ENCODE assay signal across 11 cellular contexts in the genomic region with DNA sequence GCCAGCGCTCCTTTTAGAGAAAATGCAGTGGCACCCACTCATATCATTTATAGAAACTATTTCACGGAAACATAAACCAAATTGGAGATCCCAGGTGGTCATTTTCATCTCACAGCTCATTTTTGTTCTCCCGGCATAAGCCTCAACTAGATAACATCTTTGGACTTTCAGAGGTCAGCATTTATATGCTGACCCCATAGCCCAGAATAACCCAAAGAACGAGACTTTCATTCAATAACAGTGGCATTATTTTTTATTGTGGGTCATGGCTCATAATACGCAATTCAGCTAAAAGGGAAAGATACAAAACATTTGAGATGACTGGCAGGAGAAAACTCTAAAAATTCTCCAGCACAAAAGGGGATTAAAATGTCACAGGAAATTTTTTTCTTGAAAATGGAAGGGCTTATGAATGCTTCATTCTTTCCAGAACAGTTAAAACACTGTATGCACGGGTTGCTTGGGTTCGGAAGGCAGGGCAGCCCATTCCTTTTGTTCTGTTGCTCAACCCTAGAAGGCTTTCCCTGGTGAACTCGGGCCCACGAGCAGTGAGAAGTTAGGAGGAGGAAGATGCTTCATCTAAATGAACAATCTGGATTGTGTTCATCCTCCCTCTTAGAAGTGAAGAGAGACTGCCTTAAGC. TPM values are rescaled to one million over a fixed set of nuclear protein-coding genes. Genes with fewer than 3 reads are reported as not detected.
DNase-seq lines count a peak whose midpoint lies in the region; ATAC-seq and TF ChIP-seq lines count a peak whose summit lies in the region.
"Had no signal": no experiment of that assay in that cellular context is flagged by ENCODE, and none has a peak within 500 bp of the region (broad histone marks: within the 10 kb centered on the region; RNA-seq: fewer than 3 reads in every experiment).

No MANE protein-coding gene starts in this region.

- peaks cover 82% of the 10 kb centered on the region for H3K4me1 Mint-ChIP-seq in MCF 10A (ENCODE audit: insufficient read depth, unreplicated experiment)
- no peaks in the 10 kb centered on the region for H3K4me1 Mint-ChIP-seq in activated T-helper 2 cell treated with anti-CD3 and anti-CD28 coated beads, Interferon-gamma antibody, Interleukin-2, Interleukin-4, amounts not matched to agents 10 μg/mL and 5 μg/mL and 100 μg/mL, durations not matched to agents 14 hours and 24 hours and 36 hours (ENCODE audit: low read depth)

- BruUV-seq in MCF 10A (replicated peaks; lab: Mats Ljungman, UMichigan) = no TSS peak

- intact Hi-C loops in MCF 10A (cut with micrococcal nuclease) (loop anchor here (2.0 kb wide), 1 partner anchor 23 kb away; the partner anchor contains the start of gene STARD13), sciatic nerve (cut with DNase I) (no loop called here)
- intact Hi-C loops in activated T-helper 2 cell treated with anti-CD3 and anti-CD28 coated beads, Interferon-gamma antibody, Interleukin-2, Interleukin-4, amounts not matched to agents 10 μg/mL and 5 μg/mL and 100 μg/mL, durations not matched to agents 14 hours and 24 hours and 36 hours (cut with micrococcal nuclease) = no loop called here

- ATAC-seq in sciatic nerve (peak; percentile 92), HG03097 (IDR thresholded peaks at IDR 0.05; ENCODE audit: low FRiP score, unreplicated experiment) (no peak)

- POLR2A ChIA-PET in MCF 10A (lab: Yijun Ruan, JAX) = interaction anchor here (0.6 to 19.1 kb wide), 11 partner anchors 10 to 333 kb away, joined by 3 to 192 read pairs (median 5); partner anchors contain the start of gene STARD13

- no peaks in the 10 kb centered on the region for H3K9me3 Mint-ChIP-seq in MCF 10A (ENCODE audit: unreplicated experiment)
- H3K9me3 Mint-ChIP-seq in activated T-helper 2 cell treated with anti-CD3 and anti-CD28 coated beads, Interferon-gamma antibody, Interleukin-2, Interleukin-4, amounts not matched to agents 10 μg/mL and 5 μg/mL and 100 μg/mL, durations not matched to agents 14 hours and 24 hours and 36 hours = no peaks in the 10 kb centered on the region
- H3K9me3 Mint-ChIP-seq: activated CD4-positive, alpha-beta memory T cell treated with anti-CD3 and anti-CD28 coated beads for 36 hours had no signal

- no peaks in the 10 kb centered on the region for H3K27me3 Mint-ChIP-seq in MCF 10A (ENCODE audit: insufficient read depth, unreplicated experiment)
- peaks cover 5% of the 10 kb centered on the region for H3K27me3 Mint-ChIP-seq in activated T-helper 2 cell treated with anti-CD3 and anti-CD28 coated beads, Interferon-gamma antibody, Interleukin-2, Interleukin-4, amounts not matched to agents 10 μg/mL and 5 μg/mL and 100 μg/mL, durations not matched to agents 14 hours and 24 hours and 36 hours (ENCODE audit: low read depth)

- no peak overlapping the region for H3K4me3 Mint-ChIP-seq in MCF 10A (ENCODE audit: unreplicated experiment)
- H3K4me3 Mint-ChIP-seq in activated T-helper 2 cell treated with anti-CD3 and anti-CD28 coated beads, Interferon-gamma antibody, Interleukin-2, Interleukin-4, amounts not matched to agents 10 μg/mL and 5 μg/mL and 100 μg/mL, durations not matched to agents 14 hours and 24 hours and 36 hours (ENCODE audit: low read depth) = no peak overlapping the region
- H3K4me3 Mint-ChIP-seq: activated CD4-positive, alpha-beta memory T cell treated with anti-CD3 and anti-CD28 coated beads for 36 hours had no signal

- DNase-seq in COLO829 (ENCODE audit: low spot score) (peak; percentile 65), MCF 10A (ENCODE audit: unreplicated experiment) (no peak), inferior parietal cortex (ENCODE audit: extremely low spot score) (peak; percentile 58), sciatic nerve (ENCODE audit: low spot score) (no peak), HUDEP-2 (lab: John Stamatoyannopoulos, UW; ENCODE audit: unreplicated experiment in 76 of 76) (no peak)
- DNase-seq in activated CD8-positive, alpha-beta memory T cell treated with anti-CD3 and anti-CD28 coated beads, Interleukin-2, amount 50 U/mL, for 4 hours = no peak
- no peak for DNase-seq in activated T-helper 2 cell treated with anti-CD3 and anti-CD28 coated beads, Interferon-gamma antibody, Interleukin-2, Interleukin-4, amounts not matched to agents 10 μg/mL and 5 μg/mL and 100 μg/mL, durations not matched to agents 14 hours and 24 hours and 36 hours (ENCODE audit: low spot score)
- DNase-seq: activated CD4-positive, alpha-beta memory T cell treated with anti-CD3 and anti-CD28 coated beads for 36 hours; activated gamma-delta T cell; T-helper 2 cell had no signal

- peak overlapping the region; percentile 64 for H3K27ac Mint-ChIP-seq in MCF 10A (ENCODE audit: low read depth, unreplicated experiment)
- H3K27ac Mint-ChIP-seq in activated T-helper 2 cell treated with anti-CD3 and anti-CD28 coated beads, Interferon-gamma antibody, Interleukin-2, Interleukin-4, amounts not matched to agents 10 μg/mL and 5 μg/mL and 100 μg/mL, durations not matched to agents 14 hours and 24 hours and 36 hours = no peak overlapping the region
- H3K27ac Mint-ChIP-seq: activated CD4-positive, alpha-beta memory T cell treated with anti-CD3 and anti-CD28 coated beads for 36 hours had no signal

- no peak for TF ChIP-seq CTCF in MCF 10A (IDR thresholded peaks at IDR 0.05; ENCODE audit: unreplicated experiment)

- H3K36me3 Mint-ChIP-seq in MCF 10A (ENCODE audit: insufficient read depth, unreplicated experiment) = peaks cover 29% of the 10 kb centered on the region
- no peaks in the 10 kb centered on the region for H3K36me3 Mint-ChIP-seq in activated T-helper 2 cell treated with anti-CD3 and anti-CD28 coated beads, Interferon-gamma antibody, Interleukin-2, Interleukin-4, amounts not matched to agents 10 μg/mL and 5 μg/mL and 100 μg/mL, durations not matched to agents 14 hours and 24 hours and 36 hours (ENCODE audit: low read depth)
- H3K36me3 Mint-ChIP-seq: activated CD4-positive, alpha-beta memory T cell treated with anti-CD3 and anti-CD28 coated beads for 36 hours had no signal

- CTCF ChIA-PET in MCF 10A (lab: Yijun Ruan, JAX) = interaction anchor here (0.5 to 2.0 kb wide), 7 partner anchors 9 to 1042 kb away, joined by 3 to 5 read pairs (median 3); no protein-coding TSS in a partner anchor

RNA-seq across cellular contexts. Expression of gene STARD13, which starts 24.0 kb away (rescaled TPM):
- total RNA-seq in MCF 10A (2022) (26.3 and 31.9 TPM in 2 replicates), sciatic nerve (151 TPM)
- total RNA-seq in activated T-helper 2 cell treated with anti-CD3 and anti-CD28 coated beads, Interferon-gamma antibody, Interleukin-2, Interleukin-4, amounts not matched to agents 10 μg/mL and 5 μg/mL and 100 μg/mL, durations not matched to agents 14 hours and 24 hours and 36 hours = 1.5 and 2.0 TPM in 2 replicates

Comparison
In these comparisons a context has a peak if more than half of its experiments do, and no peak if none do; other contexts are left out.
1. DNase-seq: peak in COLO829 (single experiment) and inferior parietal cortex (single experiment); none in MCF 10A (single experiment), sciatic nerve (single experiment), activated CD8-positive, alpha-beta memory T cell treated with anti-CD3 and anti-CD28 coated beads, Interleukin-2, amount 50 U/mL, for 4 hours (single experiment), HUDEP-2 (0 of 76) and activated T-helper 2 cell treated with anti-CD3 and anti-CD28 coated beads, Interferon-gamma antibody, Interleukin-2, Interleukin-4, amounts not matched to agents 10 μg/mL and 5 μg/mL and 100 μg/mL, durations not matched to agents 14 hours and 24 hours and 36 hours (single experiment).